ENCODE assay signal across 9 cellular contexts in genomic region chr17:40104570-40105471, GRCh38. TPM values are rescaled to one million over a fixed set of nuclear protein-coding genes. Genes with fewer than 3 reads are reported as not detected.
A peak's percentile ranks its signal among the peaks of the same experiment; 100 is the strongest.
DNase-seq lines count a peak whose midpoint lies in the region; ATAC-seq and TF ChIP-seq lines count a peak whose summit lies in the region.
"Had no signal": no experiment of that assay in that cellular context is flagged by ENCODE, and none has a peak within 500 bp of the region (broad histone marks: within the 10 kb centered on the region; RNA-seq: fewer than 3 reads in every experiment).

No MANE protein-coding gene starts in this region.

- H3K4me3 ChIP-seq in GM12865 (ENCODE audit: low read depth, low read length) (no peak overlapping the region), NB4 (ENCODE audit: low read depth, low read length) (no peak overlapping the region), sigmoid colon (peak overlapping the region in 1 of 4 donors; percentile 23)

- H3K27me3 ChIP-seq in sigmoid colon, result no peaks in the 10 kb centered on the region

- no peak for TF ChIP-seq EP300 in sigmoid colon (IDR thresholded peaks at IDR 0.05)

- H3K4me1 ChIP-seq in sigmoid colon, result peaks cover 0 to 90% (median 89%) of the 10 kb centered on the region in 4 donors

- no peaks in the 10 kb centered on the region for H3K36me3 ChIP-seq in sigmoid colon

- DNase-seq in GM12865 (ENCODE audit: low read depth), result peak; percentile 43
- DNase-seq in NB4 (ENCODE audit: low read depth), result peak; percentile 6
- DNase-seq in sigmoid colon, result no peak
- DNase-seq in SKM-1 treated with dmso at 0.1 percent for 144 hours (lab: John Stamatoyannopoulos, UW; ENCODE audit: unreplicated experiment), result no peak
- no peak for DNase-seq in GM03348 (ENCODE audit: low spot score)
- no peak for DNase-seq in C1 segment of cervical spinal cord (lab: John Stamatoyannopoulos, UW)
- DNase-seq: amygdala had no signal

- peak overlapping the region; percentile 97 to 100 (median 98) for H3K27ac ChIP-seq in sigmoid colon

- TF ChIP-seq CTCF in GM12865 (IDR thresholded peaks at IDR 0.05; ENCODE audit: insufficient read depth, low read depth, low read length, missing control alignments), result no peak
- TF ChIP-seq CTCF in NB4 (IDR thresholded peaks at IDR 0.05; ENCODE audit: low read depth, low read length), result no peak
- TF ChIP-seq CTCF in sigmoid colon (IDR thresholded peaks at IDR 0.05), result no peak

- 51 to 61% methylated on average over 3 of the region's 3 CpGs for WGBS in sigmoid colon, 2 donors

- TF ChIP-seq POLR2A in NB4 (IDR thresholded peaks at IDR 0.05; ENCODE audit: extremely low read depth, insufficient read length) (no peak), sigmoid colon (IDR thresholded peaks at IDR 0.05) (no peak)

- H3K9me3 ChIP-seq in sigmoid colon, result no peaks in the 10 kb centered on the region

- peak; percentile 65 for ATAC-seq in esophagus mucosa
- ATAC-seq: sciatic nerve had no signal

- intact Hi-C loops in sigmoid colon (cut with DNase I), result loop anchor here (5.0 kb wide), 1 partner anchor 237 kb away; no protein-coding TSS in a partner anchor

RNA-seq across cellular contexts. Expression of gene NR1D1, which starts 4.4 kb away (rescaled TPM):
- total RNA-seq in esophagus mucosa (14.6 TPM), sigmoid colon (10 to 100 TPM in 3 of 4 donors, 1 to 10 TPM in 1; 4.1 to 12.8 (median 11.9) TPM)
- 10 to 100 TPM in 1 of 3 donors, 1 to 10 TPM in 2; 4.4 to 11.4 (median 8.1) TPM for polyA plus RNA-seq in sigmoid colon

RNA-seq across cellular contexts. Expression of gene MSL1, which starts 16.9 kb away (rescaled TPM):
- total RNA-seq in esophagus mucosa, result 36.1 TPM
- total RNA-seq in sigmoid colon, result 10 to 100 TPM; 52.3 to 92.2 (median 58.0) TPM
- polyA plus RNA-seq in sigmoid colon, result 10 to 100 TPM; 29.4 to 63.5 (median 34.0) TPM

RNA-seq across cellular contexts. Expression of gene CASC3, which starts 35.5 kb away (rescaled TPM):
- total RNA-seq in esophagus mucosa (38.5 TPM), sigmoid colon (10 to 100 TPM; 60.2 to 94.4 (median 70.7) TPM)
- 10 to 100 TPM; 22.4 to 42.3 (median 24.0) TPM for polyA plus RNA-seq in sigmoid colon

RNA-seq across cellular contexts. Expression of gene THRA, which starts 42.1 kb away (rescaled TPM):
- 9.4 TPM for total RNA-seq in esophagus mucosa
- total RNA-seq in sigmoid colon, result 10 to 100 TPM; 78.8 to 86.1 (median 83.8) TPM
- 10 to 100 TPM; 25.4 to 35.4 (median 25.8) TPM for polyA plus RNA-seq in sigmoid colon

RNA-seq across cellular contexts. Expression of gene MED24, which starts 50.6 kb away (rescaled TPM):
- total RNA-seq in esophagus mucosa (55.9 TPM), sigmoid colon (10 to 100 TPM; 27.3 to 64.8 (median 31.7) TPM)
- polyA plus RNA-seq in sigmoid colon, result 10 to 100 TPM; 19.2 to 83.0 (median 29.1) TPM

Comparison
In these comparisons a context has a peak if more than half of its experiments do, and no peak if none do; other contexts are left out.
1. DNase-seq: peak in GM12865 (single experiment) and NB4 (single experiment); none in sigmoid colon (single experiment), SKM-1 treated with dmso at 0.1 percent for 144 hours (single experiment), GM03348 (single experiment) and C1 segment of cervical spinal cord (0 of 14).